Comparison of ENCODE assay signal across 8 cellular contexts in genomic region chr2:164388511-164388910, GRCh38.
A peak's percentile ranks its signal among the peaks of the same experiment; 100 is the strongest.
DNase-seq lines count a peak whose midpoint lies in the region; ATAC-seq and TF ChIP-seq lines count a peak whose summit lies in the region.

No MANE protein-coding gene starts in this region.

- no peak overlapping the region for H3K4me3 ChIP-seq in epithelial cell of proximal tubule (ENCODE audit: low read depth, low read length)

- ATAC-seq in HG02840 (IDR thresholded peaks at IDR 0.05; ENCODE audit: low FRiP score, unreplicated experiment) = no peak

- no peak overlapping the region for H3K27ac Mint-ChIP-seq in glutamatergic neuron (ENCODE audit: unreplicated experiment)

- DNase-seq in A172 (ENCODE audit: low spot score) (peak; percentile 94), GM20000 (ENCODE audit: low spot score) (peak; percentile 2), HPDE6-E6E7 (ENCODE audit: extremely low spot score) (peak; percentile 79), epithelial cell of proximal tubule (ENCODE audit: low read depth) (peak; percentile 79), glutamatergic neuron (no peak), NCI-H1092 treated with DMSO at 0.1 percent for 48 hours (lab: John Stamatoyannopoulos, UW) (no peak)
- no peak for DNase-seq in activated CD8-positive, alpha-beta memory T cell treated with anti-CD3 and anti-CD28 coated beads, Interleukin-2, amount 50 U/mL, for 48 hours

- TF ChIP-seq CTCF in GM20000 (IDR thresholded peaks at IDR 0.05; ENCODE audit: extremely low read depth, missing control alignments) (no peak), epithelial cell of proximal tubule (conservative IDR thresholded peaks at IDR 0.05; ENCODE audit: low read depth, low read length) (no peak), glutamatergic neuron (IDR thresholded peaks at IDR 0.05; ENCODE audit: partially characterized antibody, unreplicated experiment) (no peak)

- H3K27me3 Mint-ChIP-seq in glutamatergic neuron (ENCODE audit: unreplicated experiment) = no peaks in the 10 kb centered on the region

- no peak overlapping the region for H3K4me3 Mint-ChIP-seq in glutamatergic neuron (ENCODE audit: unreplicated experiment)

- H3K9me3 Mint-ChIP-seq in glutamatergic neuron (ENCODE audit: unreplicated experiment) = no peaks in the 10 kb centered on the region

- H3K4me1 Mint-ChIP-seq in glutamatergic neuron (ENCODE audit: low read depth, unreplicated experiment) = no peaks in the 10 kb centered on the region

- H3K36me3 Mint-ChIP-seq in glutamatergic neuron (ENCODE audit: unreplicated experiment) = no peaks in the 10 kb centered on the region

Comparison
In these comparisons a context has a peak if more than half of its experiments do, and no peak if none do; other contexts are left out.
1. DNase-seq: peak in A172 (single experiment), GM20000 (single experiment), HPDE6-E6E7 (single experiment) and epithelial cell of proximal tubule (single experiment); none in activated CD8-positive, alpha-beta memory T cell treated with anti-CD3 and anti-CD28 coated beads, Interleukin-2, amount 50 U/mL, for 48 hours (single experiment), glutamatergic neuron (single experiment) and NCI-H1092 treated with DMSO at 0.1 percent for 48 hours (single experiment).